9 cellular contexts compared by ENCODE assay signal in the genomic region with DNA sequence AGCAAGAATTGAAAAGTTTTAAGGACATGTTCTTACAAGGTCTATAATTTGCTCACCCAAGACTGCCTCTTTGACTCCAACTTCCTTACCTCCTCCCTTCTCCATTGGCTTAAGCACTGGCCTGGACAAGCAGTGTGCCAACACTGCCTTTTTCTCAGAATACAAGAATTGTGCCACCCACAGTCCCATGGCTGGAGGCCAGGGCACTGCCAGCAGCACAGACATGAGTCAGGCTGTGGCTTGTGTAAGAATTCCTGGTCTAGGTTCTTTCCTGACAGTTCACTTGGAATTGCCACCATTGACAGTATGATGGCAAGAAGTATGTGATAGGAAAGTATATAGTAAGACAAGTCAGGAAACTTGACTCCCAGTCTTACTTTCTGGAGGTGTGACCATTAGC.
DNase-seq lines count a peak whose midpoint lies in the region; ATAC-seq and TF ChIP-seq lines count a peak whose summit lies in the region.
"Had no signal": no experiment of that assay in that cellular context is flagged by ENCODE, and none has a peak within 500 bp of the region (broad histone marks: within the 10 kb centered on the region; RNA-seq: fewer than 3 reads in every experiment).

No MANE protein-coding gene starts in this region.

- no peak overlapping the region for H3K27ac Mint-ChIP-seq in type B pancreatic cell

- no peak overlapping the region for H3K4me3 Mint-ChIP-seq in type B pancreatic cell

- DNase-seq in Daoy (ENCODE audit: low read depth) (peak; percentile 95), T1000 (lab: John Stamatoyannopoulos, UW) (peak; percentile 71), globus pallidus (ENCODE audit: low spot score) (peak; percentile 65), posterior vena cava (ENCODE audit: low spot score) (peak; percentile 90), type B pancreatic cell (ENCODE audit: extremely low spot score, unreplicated experiment) (no peak)
- no peak for DNase-seq in activated T-cell treated with anti-CD3 and anti-CD28 coated beads, Interleukin-2, amount 50 U/mL, for 1 hour
- DNase-seq in effector memory CD4-positive, alpha-beta T cell: no peak
- DNase-seq: NCI-H774 had no signal

- peaks cover 4% of the 10 kb centered on the region for H3K9me3 Mint-ChIP-seq in type B pancreatic cell

- intact Hi-C loops in posterior vena cava (cut with DNase I): no loop called here

- H3K9me3 ChIP-seq in effector memory CD4-positive, alpha-beta T cell (ENCODE audit: control insufficient read depth, low read length): no peaks in the 10 kb centered on the region

- H3K36me3 Mint-ChIP-seq in type B pancreatic cell: no peaks in the 10 kb centered on the region

- no peak overlapping the region for H3K27ac ChIP-seq in effector memory CD4-positive, alpha-beta T cell (ENCODE audit: insufficient read depth, low read length, poor library complexity, severe bottlenecking)

- H3K36me3 ChIP-seq in effector memory CD4-positive, alpha-beta T cell (ENCODE audit: control insufficient read depth, insufficient read depth, low read length): no peaks in the 10 kb centered on the region

- peaks cover 4% of the 10 kb centered on the region for H3K4me1 Mint-ChIP-seq in type B pancreatic cell (ENCODE audit: unreplicated experiment)

- ATAC-seq in GM18858 (IDR thresholded peaks at IDR 0.05; ENCODE audit: unreplicated experiment): no peak

- H3K4me1 ChIP-seq in effector memory CD4-positive, alpha-beta T cell (ENCODE audit: control insufficient read depth, insufficient read depth, low read length, poor library complexity, severe bottlenecking): no peaks in the 10 kb centered on the region

- no peaks in the 10 kb centered on the region for H3K27me3 ChIP-seq in effector memory CD4-positive, alpha-beta T cell (replicated peaks; ENCODE audit: control insufficient read depth, insufficient read depth, low read length, poor library complexity, severe bottlenecking)

- no peak overlapping the region for H3K4me3 ChIP-seq in effector memory CD4-positive, alpha-beta T cell (ENCODE audit: insufficient read depth, low read depth, low read length, poor library complexity, severe bottlenecking)

- no peak for TF ChIP-seq CTCF in type B pancreatic cell (conservative IDR thresholded peaks at IDR 0.05)

- no peaks in the 10 kb centered on the region for H3K27me3 Mint-ChIP-seq in type B pancreatic cell

Comparison
In these comparisons a context has a peak if more than half of its experiments do, and no peak if none do; other contexts are left out.
1. DNase-seq: peak in Daoy (single experiment), T1000 (single experiment), globus pallidus (single experiment) and posterior vena cava (single experiment); none in activated T-cell treated with anti-CD3 and anti-CD28 coated beads, Interleukin-2, amount 50 U/mL, for 1 hour (single experiment), type B pancreatic cell (single experiment) and effector memory CD4-positive, alpha-beta T cell (0 of 3).